In the genomic region with DNA sequence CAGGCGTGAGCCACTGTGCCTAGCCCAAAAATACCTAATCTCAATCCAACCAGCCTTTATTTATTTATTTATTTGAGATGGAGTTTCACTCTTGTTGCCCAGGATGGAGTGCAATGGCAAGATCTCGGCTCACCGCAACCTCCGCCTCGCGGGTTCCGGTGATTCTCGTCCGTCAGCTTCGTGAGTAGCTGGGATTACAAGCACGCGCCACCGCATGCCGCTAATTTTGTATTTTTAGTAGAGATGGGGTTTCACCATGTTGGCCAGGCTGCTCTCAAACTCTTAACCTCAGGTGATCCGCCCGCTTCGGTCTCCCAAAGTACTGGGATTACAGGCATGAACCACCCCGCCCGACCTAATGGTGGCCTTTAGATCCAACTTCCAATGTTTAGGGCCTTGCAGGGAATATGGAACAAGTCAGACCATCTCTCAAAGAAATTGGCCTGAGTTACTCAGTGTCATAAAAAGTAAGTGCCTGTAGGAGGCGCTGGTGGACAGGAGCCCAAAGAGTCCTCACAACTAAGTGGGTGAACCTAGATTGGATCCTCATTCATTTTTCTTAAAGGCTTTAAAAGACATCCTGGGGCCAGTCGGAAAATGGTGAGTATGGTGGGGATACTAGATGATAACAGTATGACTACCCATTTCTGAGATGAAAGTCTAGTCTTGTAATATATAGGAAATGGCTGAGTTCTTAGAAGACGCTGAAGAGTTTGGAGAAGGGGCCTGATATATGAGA, we compare ENCODE assay signal across 8 cellular contexts. TPM values are rescaled to one million over a fixed set of nuclear protein-coding genes. Genes with fewer than 3 reads are reported as not detected.
DNase-seq lines count a peak whose midpoint lies in the region; ATAC-seq, FAIRE-seq and TF ChIP-seq lines count a peak whose summit lies in the region.

No MANE protein-coding gene starts in this region.

- H3K23ac ChIP-seq in mesenchymal stem cell (ENCODE audit: low read length in 2 of 2), result no peak overlapping the region

- no peak overlapping the region for H4K8ac ChIP-seq in mesenchymal stem cell (ENCODE audit: low read length)

- H3K27ac ChIP-seq in CD8-positive, alpha-beta memory T cell (ENCODE audit: low read depth, low read length), result no peak overlapping the region
- peak overlapping the region; percentile 74; the same call in 1 of the 2 replicates for H3K27ac ChIP-seq in GM23338 (ENCODE audit: low read depth)
- no peak overlapping the region for H3K27ac ChIP-seq in Peyer's patch
- no peak overlapping the region for H3K27ac ChIP-seq in GM12878 (ENCODE audit: control insufficient read depth, insufficient read depth)
- H3K27ac ChIP-seq in mesenchymal stem cell (ENCODE audit: low read length, poor library complexity, severe bottlenecking), result no peak overlapping the region

- H3K36me3 Mint-ChIP-seq in CD8-positive, alpha-beta memory T cell, result no peaks in the 10 kb centered on the region
- H3K36me3 Mint-ChIP-seq in GM23338 (ENCODE audit: low read depth), result peaks cover 88% of the 10 kb centered on the region

- CTCF ChIA-PET in CD8-positive, alpha-beta memory T cell (lab: Charles Lee), result interaction anchor here (1.1 to 20.2 kb wide), 8 partner anchors 18 to 73 kb away, joined by 3 to 278 read pairs (median 8); partner anchors contain the start of genes IL32 and ZNF213
- CTCF ChIA-PET in GM12878 (lab: Yijun Ruan, JAX), result interaction anchor here (1.2 to 21.2 kb wide), 8 partner anchors 17 to 74 kb away, joined by 5 to 396 read pairs (median 8); partner anchors contain the start of gene ZNF213

- peak; percentile 38 to 69 (median 50) for DNase-seq in CD8-positive, alpha-beta memory T cell
- DNase-seq in GM23338 (ENCODE audit: low spot score) (peak; percentile 86), Peyer's patch (peak in 2 of 3 donors; percentile 39 to 80), GM12878 (ENCODE audit: low read depth, low spot score) (no peak), mesenchymal stem cell (peak; percentile 47), islet precursor cell (no peak)

- no peaks in the 10 kb centered on the region for H3K36me3 ChIP-seq in CD8-positive, alpha-beta memory T cell (ENCODE audit: insufficient read depth, low read length)
- H3K36me3 ChIP-seq in GM23338 (ENCODE audit: insufficient read depth), result peaks cover 34% of the 10 kb centered on the region
- H3K36me3 ChIP-seq in Peyer's patch, result no peaks in the 10 kb centered on the region
- no peaks in the 10 kb centered on the region for H3K36me3 ChIP-seq in GM12878 (ENCODE audit: control insufficient read depth in 2 of 2, insufficient read depth in 2 of 2, low read length in 1 of 2)
- H3K36me3 ChIP-seq in mesenchymal stem cell (ENCODE audit: control insufficient read depth in 1 of 2, insufficient read depth in 2 of 2, low read depth in 1 of 2, low read length in 2 of 2), result no peaks in the 10 kb centered on the region

- ATAC-seq in GM23338, result peak; percentile 1; the same call in 1 of the 3 replicates
- peak; percentile 72 for ATAC-seq in GM12878
- ATAC-seq in HG02678 (IDR thresholded peaks at IDR 0.05; ENCODE audit: unreplicated experiment), result no peak
- ATAC-seq in HG03280 (IDR thresholded peaks at IDR 0.05; ENCODE audit: unreplicated experiment), result no peak

- peak; percentile 63 for TF ChIP-seq RAD21 in GM12878 (IDR thresholded peaks at IDR 0.05; ENCODE audit: insufficient read depth, low read depth, low read length)

- TF ChIP-seq POLR2A in Peyer's patch (IDR thresholded peaks at IDR 0.05) (no peak), GM12878 (IDR thresholded peaks at IDR 0.05; ENCODE audit: low read depth, low read length) (no peak)

- in situ Hi-C loops in GM12878 (cut with MboI), result loop anchor here (5.0 kb wide), 1 partner anchor 32 kb away; no protein-coding TSS in a partner anchor

- no peak overlapping the region for H4K91ac ChIP-seq in mesenchymal stem cell (ENCODE audit: low read length)

- no peak overlapping the region for H2BK12ac ChIP-seq in mesenchymal stem cell (ENCODE audit: low read length in 2 of 2)

- WGBS in GM12878 (ENCODE audit: insufficient coverage, insufficient replicate concordance, low lambda C conversion rate, missing lambda C conversion rate), result 38% methylated on average over 22 of the region's 22 CpGs
- WGBS in mesenchymal stem cell, result 85% methylated on average over 21 of the region's 22 CpGs

- POLR2A ChIA-PET in CD8-positive, alpha-beta memory T cell (lab: Charles Lee), result no interaction called here
- POLR2A ChIA-PET in GM12878 (lab: Charles Lee), result interaction anchor here (0.7 kb wide), 1 partner anchor 40 kb away, joined by 6 read pairs; no protein-coding TSS in a partner anchor

- intact Hi-C loops in GM12878 (cut with micrococcal nuclease; ENCODE audit: unreplicated experiment), result loop anchor here (1.0 to 2.0 kb wide), 2 partner anchors 34 to 35 kb away; no protein-coding TSS in a partner anchor

- H3K27ac Mint-ChIP-seq in CD8-positive, alpha-beta memory T cell, result peak overlapping the region; percentile 28 to 89 (median 68)
- H3K27ac Mint-ChIP-seq in GM23338, result peak overlapping the region; percentile 52

- no peak for TF ChIP-seq EP300 in GM12878 (IDR thresholded peaks at IDR 0.05; ENCODE audit: borderline replicate concordance in 1 of 2, control insufficient read depth in 1 of 2, low read depth in 2 of 2, low read length in 2 of 2)

- no peak overlapping the region for H3K4ac ChIP-seq in mesenchymal stem cell (ENCODE audit: low read depth in 1 of 2, low read length in 2 of 2)

- no peaks in the 10 kb centered on the region for H3K9me3 ChIP-seq in CD8-positive, alpha-beta memory T cell (ENCODE audit: low read length)
- no peaks in the 10 kb centered on the region for H3K9me3 ChIP-seq in Peyer's patch
- H3K9me3 ChIP-seq in GM12878 (replicated peaks; ENCODE audit: control insufficient read depth, insufficient read depth, low read length), result no peaks in the 10 kb centered on the region
- no peaks in the 10 kb centered on the region for H3K9me3 ChIP-seq in mesenchymal stem cell (ENCODE audit: control insufficient read depth, low read length)

- H3K4me1 ChIP-seq in CD8-positive, alpha-beta memory T cell (ENCODE audit: insufficient read depth, low read length), result peaks cover 39% of the 10 kb centered on the region
- H3K4me1 ChIP-seq in GM23338 (ENCODE audit: insufficient read depth) (peaks cover 39% of the 10 kb centered on the region), Peyer's patch (no peaks in the 10 kb centered on the region), GM12878 (ENCODE audit: control insufficient read depth, insufficient read depth, low read length) (peaks cover 6% of the 10 kb centered on the region; the same call in 1 of the 2 replicates), mesenchymal stem cell (ENCODE audit: control insufficient read depth, insufficient read depth, low read depth, low read length) (peaks cover 2% of the 10 kb centered on the region)

- BruUV-seq in GM12878 (replicated peaks; lab: Mats Ljungman, UMichigan), result no TSS peak

- SMC1A ChIA-PET in GM12878 (lab: Charles Lee; ENCODE audit: uncharacterized antibody, unreplicated experiment), result interaction anchor here (2.7 kb wide), 1 partner anchor 34 kb away, joined by 22 read pairs; no protein-coding TSS in a partner anchor

- RAD21 ChIA-PET in GM12878 (lab: Charles Lee; ENCODE audit: unreplicated experiment), result interaction anchor here (5.3 kb wide), 1 partner anchor 35 kb away, joined by 55 read pairs; no protein-coding TSS in a partner anchor

- H3K18ac ChIP-seq in mesenchymal stem cell (ENCODE audit: low read depth in 1 of 2, low read length in 2 of 2), result no peak overlapping the region

- no peak overlapping the region for H3K4me3 ChIP-seq in CD8-positive, alpha-beta memory T cell (ENCODE audit: low read length)
- H3K4me3 ChIP-seq in GM23338 (no peak overlapping the region), Peyer's patch (no peak overlapping the region), GM12878 (no peak overlapping the region), mesenchymal stem cell (ENCODE audit: insufficient read depth in 1 of 2, low read depth in 1 of 2, low read length in 2 of 2) (no peak overlapping the region)

- H3K27me3 Mint-ChIP-seq in CD8-positive, alpha-beta memory T cell, result no peaks in the 10 kb centered on the region
- peaks cover 33% of the 10 kb centered on the region for H3K27me3 Mint-ChIP-seq in GM23338 (ENCODE audit: insufficient read depth, low read depth, poor library complexity)

- no peaks in the 10 kb centered on the region for H3K79me1 ChIP-seq in mesenchymal stem cell (replicated peaks; ENCODE audit: low read length, poor library complexity, severe bottlenecking)

- H2BK120ac ChIP-seq in mesenchymal stem cell (ENCODE audit: low read depth, low read length), result no peak overlapping the region

- H3K9me2 ChIP-seq in GM23338 (ENCODE audit: insufficient read depth), result no peaks in the 10 kb centered on the region

- peak overlapping the region in 6 of 7 donors; percentile 14 to 39 (median 24) for H3K4me3 Mint-ChIP-seq in CD8-positive, alpha-beta memory T cell
- H3K4me3 Mint-ChIP-seq in GM23338, result peak overlapping the region; percentile 27; the same call in 2 of the 3 replicates

- H3K4me1 Mint-ChIP-seq in CD8-positive, alpha-beta memory T cell, result peaks cover 29 to 59% (median 31%) of the 10 kb centered on the region in 3 donors
- peaks cover 28% of the 10 kb centered on the region for H3K4me1 Mint-ChIP-seq in GM23338

- H3K14ac ChIP-seq in mesenchymal stem cell (ENCODE audit: low read length in 2 of 2), result no peak overlapping the region

- peaks cover 34% of the 10 kb centered on the region; the same call in 1 of the 2 replicates for H4K20me1 ChIP-seq in GM23338 (replicated peaks; ENCODE audit: insufficient read depth)
- H4K20me1 ChIP-seq in GM12878 (ENCODE audit: control insufficient read depth, insufficient read depth), result no peaks in the 10 kb centered on the region

- H2AK5ac ChIP-seq in mesenchymal stem cell (ENCODE audit: low read length, severe bottlenecking), result no peak overlapping the region

- H3K79me2 ChIP-seq in GM23338 (replicated peaks; ENCODE audit: insufficient read depth), result peaks cover 62% of the 10 kb centered on the region
- H3K79me2 ChIP-seq in GM12878 (ENCODE audit: control insufficient read depth, insufficient read depth, low read length), result no peaks in the 10 kb centered on the region

- H3K27me3 ChIP-seq in CD8-positive, alpha-beta memory T cell (ENCODE audit: insufficient read depth, low read length, poor library complexity, severe bottlenecking), result no peaks in the 10 kb centered on the region
- H3K27me3 ChIP-seq in GM23338 (ENCODE audit: insufficient read depth) (no peaks in the 10 kb centered on the region), Peyer's patch (no peaks in the 10 kb centered on the region), GM12878 (replicated peaks in 1 of 2; ENCODE audit: control insufficient read depth in 2 of 2, insufficient read depth in 2 of 2, low read length in 1 of 2) (no peaks in the 10 kb centered on the region), mesenchymal stem cell (ENCODE audit: control insufficient read depth in 1 of 2, insufficient read depth in 1 of 2, low read length in 2 of 2) (peaks cover 37% of the 10 kb centered on the region in 2 experiments)

- H3K9me3 Mint-ChIP-seq in CD8-positive, alpha-beta memory T cell, result no peaks in the 10 kb centered on the region
- no peaks in the 10 kb centered on the region for H3K9me3 Mint-ChIP-seq in GM23338

- H3K4me2 ChIP-seq in GM23338, result no peak overlapping the region; the same call in 1 of the 2 replicates
- no peak overlapping the region for H3K4me2 ChIP-seq in GM12878 (ENCODE audit: control insufficient read depth, insufficient read depth)
- no peak overlapping the region for H3K4me2 ChIP-seq in mesenchymal stem cell (ENCODE audit: low read length, poor library complexity, severe bottlenecking)

- H2BK15ac ChIP-seq in mesenchymal stem cell (ENCODE audit: low read depth, poor library complexity, severe bottlenecking), result no peak overlapping the region

- peaks cover 57% of the 10 kb centered on the region for H3F3A ChIP-seq in GM23338 (replicated peaks; ENCODE audit: low read depth)

- FAIRE-seq in GM12878 (lab: Jason Lieb, UNC), result peak; percentile 56

- peak; percentile 84 to 97 for TF ChIP-seq CTCF in GM23338 (conservative IDR thresholded peaks at IDR 0.05; ENCODE audit: low read depth in 2 of 2)
- TF ChIP-seq CTCF in Peyer's patch (IDR thresholded peaks at IDR 0.05), result peak; percentile 43 to 79 (median 64)
- peak; percentile 64 to 75 (median 68) for TF ChIP-seq CTCF in GM12878 (IDR thresholded peaks at IDR 0.05 in 2 of 3, conservative IDR thresholded peaks at IDR 0.05 in 1 of 3; ENCODE audit: control insufficient read depth in 2 of 3, extremely low read depth in 1 of 3, insufficient read depth in 1 of 3, low read depth in 3 of 3, low read length in 3 of 3)

- H3K9ac ChIP-seq in GM12878 (ENCODE audit: control insufficient read depth, insufficient read depth, low read length) (no peak overlapping the region), mesenchymal stem cell (ENCODE audit: low read length) (no peak overlapping the region)

- H2BK5ac ChIP-seq in mesenchymal stem cell (ENCODE audit: low read depth, low read length, poor library complexity, severe bottlenecking), result no peak overlapping the region

- H2AFZ ChIP-seq in GM23338 (no peak overlapping the region), GM12878 (ENCODE audit: control insufficient read depth, low read depth, low read length) (no peak overlapping the region), mesenchymal stem cell (ENCODE audit: low read depth, low read length) (no peak overlapping the region)

RNA-seq across cellular contexts. Expression of gene ZSCAN10, which starts 4.6 kb away (rescaled TPM):
- under 1 TPM in 1 of 2 experiments, not detected in 1; 0.15 TPM for total RNA-seq in CD8-positive, alpha-beta memory T cell
- not detected for polyA plus RNA-seq in CD8-positive, alpha-beta memory T cell
- total RNA-seq in GM23338 (2014; rRNA removed; shearing (Covaris generic)), result 434 and 519 TPM in 2 replicates
- polyA plus RNA-seq in GM23338 (2016; fragmentation: Nextera tagmentation; extraction: Ambion mirVana), result 217 and 220 TPM in 2 replicates
- not detected for total RNA-seq in Peyer's patch
- 0.22 TPM in 1 of 2 replicates, not detected in the other for total RNA-seq in GM12878 (2013; cell fraction: nucleolus; rRNA removed)
- 0.06 TPM in 1 of 2 replicates, not detected in the other for total RNA-seq in GM12878 (2014; rRNA removed)
- total RNA-seq in GM12878 (2014; rRNA removed; fragmentation: Illumina TruSeq; extraction: Trizol), result not detected in 2 replicates
- not detected in 2 replicates for total RNA-seq in GM12878 (2021)
- polyA plus RNA-seq in GM12878 (2011; ENCODE audit: low read depth), result not detected
- polyA plus RNA-seq in GM12878 (2011; rRNA removed), result not detected in 2 replicates
- 0.01 and 0.05 TPM in 2 replicates for polyA plus RNA-seq in GM12878 (2011; cell fraction: cytosol; rRNA removed)
- 0.07 and 0.15 TPM in 2 replicates for polyA plus RNA-seq in GM12878 (2011; cell fraction: nucleus; rRNA removed)
- 0.06 TPM in 1 of 2 replicates, not detected in the other for polyA plus RNA-seq in GM12878 (2012)
- not detected in 2 replicates for polyA plus RNA-seq in GM12878 (2014; fragmentation: Illumina TruSeq; extraction: Trizol)
- polyA plus RNA-seq in GM12878 (2014; fragmentation: Nextera tagmentation; extraction: Ambion mirVana), result not detected
- polyA plus RNA-seq in GM12878 (2014; rRNA removed), result 0.06 TPM in 1 of 2 replicates, not detected in the other
- polyA plus RNA-seq in GM12878 (2016; fragmentation: Nextera tagmentation; extraction: Ambion mirVana), result under 1 TPM in 1 of 2 experiments, not detected in 1; 0.33 TPM
- not detected in 2 replicates for polyA minus RNA-seq in GM12878 (2011; rRNA and poly(A)+ RNA removed)
- polyA minus RNA-seq in GM12878 (2011; cell fraction: cytosol; rRNA and poly(A)+ RNA removed), result not detected in 2 replicates
- polyA minus RNA-seq in GM12878 (2011; cell fraction: nucleus; rRNA and poly(A)+ RNA removed), result not detected in 2 replicates
- polyA plus RNA-seq in mesenchymal stem cell (2013, experiment 1 of 2), result not detected
- not detected for polyA plus RNA-seq in mesenchymal stem cell (2013, experiment 2 of 2)

RNA-seq across cellular contexts. Expression of gene ZNF205, which starts 17.9 kb away (rescaled TPM):
- under 1 TPM in 1 of 2 experiments, not detected in 1; 0.11 TPM for total RNA-seq in CD8-positive, alpha-beta memory T cell
- not detected for polyA plus RNA-seq in CD8-positive, alpha-beta memory T cell
- 29.1 and 29.9 TPM in 2 replicates for total RNA-seq in GM23338 (2014; rRNA removed; shearing (Covaris generic))
- polyA plus RNA-seq in GM23338 (2016; fragmentation: Nextera tagmentation; extraction: Ambion mirVana) (15.7 and 16.6 TPM in 2 replicates), GM12878 (2011; rRNA removed) (0.29 and 0.67 TPM in 2 replicates), GM12878 (2014; fragmentation: Illumina TruSeq; extraction: Trizol) (0.26 TPM in 1 of 2 replicates, not detected in the other), GM12878 (2014; fragmentation: Nextera tagmentation; extraction: Ambion mirVana) (not detected), GM12878 (2014; rRNA removed) (0.95 and 1.00 TPM in 2 replicates), GM12878 (2016; fragmentation: Nextera tagmentation; extraction: Ambion mirVana) (1 to 10 TPM in 1 of 2 experiments, under 1 TPM in 1; 0.58 to 1.1 TPM)
- total RNA-seq in Peyer's patch (10 to 100 TPM in 3 of 4 donors, 1 to 10 TPM in 1; 5.0 to 24.6 (median 16.2) TPM), GM12878 (2014; rRNA removed) (0.71 and 0.90 TPM in 2 replicates), GM12878 (2014; rRNA removed; fragmentation: Illumina TruSeq; extraction: Trizol) (0.32 and 0.63 TPM in 2 replicates), GM12878 (2021) (1.2 and 1.5 TPM in 2 replicates)
- 3.2 and 4.8 TPM in 2 replicates for total RNA-seq in GM12878 (2013; cell fraction: nucleolus; rRNA removed)
- polyA plus RNA-seq in GM12878 (2011; ENCODE audit: low read depth), result 0.38 TPM
- 1.1 and 1.9 TPM in 2 replicates for polyA plus RNA-seq in GM12878 (2011; cell fraction: cytosol; rRNA removed)
- polyA plus RNA-seq in GM12878 (2011; cell fraction: nucleus; rRNA removed), result 2.0 and 2.8 TPM in 2 replicates
- 1.8 TPM in 2 replicates for polyA plus RNA-seq in GM12878 (2012)
- polyA minus RNA-seq in GM12878 (2011; rRNA and poly(A)+ RNA removed), result 0.51 and 1.5 TPM in 2 replicates
- 0.53 and 1.0 TPM in 2 replicates for polyA minus RNA-seq in GM12878 (2011; cell fraction: cytosol; rRNA and poly(A)+ RNA removed)
- polyA minus RNA-seq in GM12878 (2011; cell fraction: nucleus; rRNA and poly(A)+ RNA removed), result 0.57 and 0.73 TPM in 2 replicates
- 8.4 TPM for polyA plus RNA-seq in mesenchymal stem cell (2013, experiment 1 of 2)
- 8.1 TPM for polyA plus RNA-seq in mesenchymal stem cell (2013, experiment 2 of 2)

RNA-seq across cellular contexts. Expression of gene IL32, which starts 29.0 kb away (rescaled TPM):
- total RNA-seq in CD8-positive, alpha-beta memory T cell, result 100 to 1,000 TPM; 975 to 992 TPM
- polyA plus RNA-seq in CD8-positive, alpha-beta memory T cell, result 3,843 TPM
- total RNA-seq in GM23338 (2014; rRNA removed; shearing (Covaris generic)), result 2.3 TPM in 1 of 2 replicates, not detected in the other
- polyA plus RNA-seq in GM23338 (2016; fragmentation: Nextera tagmentation; extraction: Ambion mirVana) (6.1 and 7.7 TPM in 2 replicates), GM12878 (2011; rRNA removed) (92.5 and 122 TPM in 2 replicates), GM12878 (2014; fragmentation: Illumina TruSeq; extraction: Trizol) (30.5 and 54.4 TPM in 2 replicates), GM12878 (2014; fragmentation: Nextera tagmentation; extraction: Ambion mirVana) (10 to 100 TPM; 44.8 to 49.3 TPM), GM12878 (2014; rRNA removed) (74.1 and 82.0 TPM in 2 replicates), GM12878 (2016; fragmentation: Nextera tagmentation; extraction: Ambion mirVana) (10 to 100 TPM; 51.1 to 57.2 TPM)
- total RNA-seq in Peyer's patch (100 to 1,000 TPM in 3 of 4 donors, 10 to 100 TPM in 1; 93.3 to 676 (median 590) TPM), GM12878 (2014; rRNA removed) (61.5 and 70.0 TPM in 2 replicates), GM12878 (2014; rRNA removed; fragmentation: Illumina TruSeq; extraction: Trizol) (25.8 and 27.0 TPM in 2 replicates), GM12878 (2021) (69.5 and 72.6 TPM in 2 replicates)
- 76.5 and 84.9 TPM in 2 replicates for total RNA-seq in GM12878 (2013; cell fraction: nucleolus; rRNA removed)
- polyA plus RNA-seq in GM12878 (2011; ENCODE audit: low read depth), result 89.9 TPM
- polyA plus RNA-seq in GM12878 (2011; cell fraction: cytosol; rRNA removed), result 206 and 287 TPM in 2 replicates
- 208 and 325 TPM in 2 replicates for polyA plus RNA-seq in GM12878 (2011; cell fraction: nucleus; rRNA removed)
- polyA plus RNA-seq in GM12878 (2012), result 178 and 191 TPM in 2 replicates
- polyA minus RNA-seq in GM12878 (2011; rRNA and poly(A)+ RNA removed), result 37.9 and 97.9 TPM in 2 replicates
- 52.2 and 53.5 TPM in 2 replicates for polyA minus RNA-seq in GM12878 (2011; cell fraction: cytosol; rRNA and poly(A)+ RNA removed)
- 55.2 and 62.4 TPM in 2 replicates for polyA minus RNA-seq in GM12878 (2011; cell fraction: nucleus; rRNA and poly(A)+ RNA removed)
- 5.7 TPM for polyA plus RNA-seq in mesenchymal stem cell (2013, experiment 1 of 2)
- 5.9 TPM for polyA plus RNA-seq in mesenchymal stem cell (2013, experiment 2 of 2)

RNA-seq across cellular contexts. Expression of gene ZNF213, which starts 40.4 kb away (rescaled TPM):
- total RNA-seq in CD8-positive, alpha-beta memory T cell, result 10 to 100 TPM; 10.4 to 10.5 TPM
- 3.8 TPM for polyA plus RNA-seq in CD8-positive, alpha-beta memory T cell
- total RNA-seq in GM23338 (2014; rRNA removed; shearing (Covaris generic)), result 10.4 and 10.6 TPM in 2 replicates
- polyA plus RNA-seq in GM23338 (2016; fragmentation: Nextera tagmentation; extraction: Ambion mirVana) (2.9 and 3.5 TPM in 2 replicates), GM12878 (2011; rRNA removed) (0.13 and 0.53 TPM in 2 replicates), GM12878 (2014; fragmentation: Illumina TruSeq; extraction: Trizol) (0.22 and 0.91 TPM in 2 replicates), GM12878 (2014; fragmentation: Nextera tagmentation; extraction: Ambion mirVana) (under 1 TPM; 0.55 to 0.58 TPM), GM12878 (2014; rRNA removed) (3.1 and 3.2 TPM in 2 replicates), GM12878 (2016; fragmentation: Nextera tagmentation; extraction: Ambion mirVana) (1 to 10 TPM; 3.4 to 4.8 TPM)
- total RNA-seq in Peyer's patch (10 to 100 TPM; 14.9 to 40.6 (median 18.4) TPM), GM12878 (2014; rRNA removed) (1.1 TPM in 2 replicates), GM12878 (2014; rRNA removed; fragmentation: Illumina TruSeq; extraction: Trizol) (0.83 and 1.2 TPM in 2 replicates), GM12878 (2021) (7.2 and 9.4 TPM in 2 replicates)
- 2.7 and 6.1 TPM in 2 replicates for total RNA-seq in GM12878 (2013; cell fraction: nucleolus; rRNA removed)
- 2.1 TPM for polyA plus RNA-seq in GM12878 (2011; ENCODE audit: low read depth)
- 0.73 and 1.0 TPM in 2 replicates for polyA plus RNA-seq in GM12878 (2011; cell fraction: cytosol; rRNA removed)
- 2.0 and 3.8 TPM in 2 replicates for polyA plus RNA-seq in GM12878 (2011; cell fraction: nucleus; rRNA removed)
- 4.8 and 5.3 TPM in 2 replicates for polyA plus RNA-seq in GM12878 (2012)
- polyA minus RNA-seq in GM12878 (2011; rRNA and poly(A)+ RNA removed), result 0.88 and 1.6 TPM in 2 replicates
- 1.2 and 1.9 TPM in 2 replicates for polyA minus RNA-seq in GM12878 (2011; cell fraction: cytosol; rRNA and poly(A)+ RNA removed)
- 1.1 and 2.1 TPM in 2 replicates for polyA minus RNA-seq in GM12878 (2011; cell fraction: nucleus; rRNA and poly(A)+ RNA removed)
- 6.1 TPM for polyA plus RNA-seq in mesenchymal stem cell (2013, experiment 1 of 2)
- 5.7 TPM for polyA plus RNA-seq in mesenchymal stem cell (2013, experiment 2 of 2)

RNA-seq across cellular contexts. Expression of gene MMP25, which starts 48.1 kb away (rescaled TPM):
- 1 to 10 TPM; 1.5 to 1.9 TPM for total RNA-seq in CD8-positive, alpha-beta memory T cell
- 0.90 TPM for polyA plus RNA-seq in CD8-positive, alpha-beta memory T cell
- 15.9 and 18.8 TPM in 2 replicates for total RNA-seq in GM23338 (2014; rRNA removed; shearing (Covaris generic))
- polyA plus RNA-seq in GM23338 (2016; fragmentation: Nextera tagmentation; extraction: Ambion mirVana) (6.1 and 7.7 TPM in 2 replicates), GM12878 (2011; rRNA removed) (0.01 and 0.03 TPM in 2 replicates), GM12878 (2014; fragmentation: Illumina TruSeq; extraction: Trizol) (0.06 TPM in 1 of 2 replicates, not detected in the other), GM12878 (2014; fragmentation: Nextera tagmentation; extraction: Ambion mirVana) (under 1 TPM in 1 of 2 experiments, not detected in 1; 0.04 TPM), GM12878 (2014; rRNA removed) (0.35 and 0.39 TPM in 2 replicates), GM12878 (2016; fragmentation: Nextera tagmentation; extraction: Ambion mirVana) (under 1 TPM; 0.13 to 0.36 TPM)
- total RNA-seq in Peyer's patch (1 to 10 TPM in 3 of 4 donors, not detected in 1; 1.4 to 3.3 (median 2.4) TPM), GM12878 (2014; rRNA removed) (0.11 and 0.33 TPM in 2 replicates), GM12878 (2014; rRNA removed; fragmentation: Illumina TruSeq; extraction: Trizol) (0.18 and 0.31 TPM in 2 replicates), GM12878 (2021) (0.31 and 0.35 TPM in 2 replicates)
- total RNA-seq in GM12878 (2013; cell fraction: nucleolus; rRNA removed), result 0.19 and 0.24 TPM in 2 replicates
- not detected for polyA plus RNA-seq in GM12878 (2011; ENCODE audit: low read depth)
- 0.01 and 0.05 TPM in 2 replicates for polyA plus RNA-seq in GM12878 (2011; cell fraction: cytosol; rRNA removed)
- 0.42 and 0.53 TPM in 2 replicates for polyA plus RNA-seq in GM12878 (2011; cell fraction: nucleus; rRNA removed)
- polyA plus RNA-seq in GM12878 (2012), result 0.83 and 1.1 TPM in 2 replicates
- 0.07 and 0.67 TPM in 2 replicates for polyA minus RNA-seq in GM12878 (2011; rRNA and poly(A)+ RNA removed)
- polyA minus RNA-seq in GM12878 (2011; cell fraction: cytosol; rRNA and poly(A)+ RNA removed), result 0.27 TPM in 1 of 2 replicates, not detected in the other
- 0.60 and 0.67 TPM in 2 replicates for polyA minus RNA-seq in GM12878 (2011; cell fraction: nucleus; rRNA and poly(A)+ RNA removed)
- 0.01 TPM for polyA plus RNA-seq in mesenchymal stem cell (2013, experiment 1 of 2)
- polyA plus RNA-seq in mesenchymal stem cell (2013, experiment 2 of 2), result 0.01 TPM

Comparison
In these comparisons a context has a peak if more than half of its experiments do, and no peak if none do; other contexts are left out.
1. DNase-seq: peak in CD8-positive, alpha-beta memory T cell (5 of 5), GM23338 (single experiment), Peyer's patch (2 of 3) and mesenchymal stem cell (single experiment); none in GM12878 (single experiment) and islet precursor cell (single experiment).
2. ATAC-seq: peak in GM23338 (single experiment) and GM12878 (single experiment); none in HG02678 (single experiment) and HG03280 (single experiment).
3. RNA of gene ZSCAN10, which starts 4.6 kb away (total RNA-seq): 434 to 519 TPM in GM23338; 0.15 TPM in CD8-positive, alpha-beta memory T cell, 0.06 to 0.22 TPM in GM12878 and not detected in Peyer's patch; every median in the first group is over 100 times any median in the second.
4. Peak in every context shown above with its lines, with median percentiles within 50 percentile points of each other: CTCF ChIP-seq.